ENCODE assay signal across 15 cellular contexts in the genomic region with DNA sequence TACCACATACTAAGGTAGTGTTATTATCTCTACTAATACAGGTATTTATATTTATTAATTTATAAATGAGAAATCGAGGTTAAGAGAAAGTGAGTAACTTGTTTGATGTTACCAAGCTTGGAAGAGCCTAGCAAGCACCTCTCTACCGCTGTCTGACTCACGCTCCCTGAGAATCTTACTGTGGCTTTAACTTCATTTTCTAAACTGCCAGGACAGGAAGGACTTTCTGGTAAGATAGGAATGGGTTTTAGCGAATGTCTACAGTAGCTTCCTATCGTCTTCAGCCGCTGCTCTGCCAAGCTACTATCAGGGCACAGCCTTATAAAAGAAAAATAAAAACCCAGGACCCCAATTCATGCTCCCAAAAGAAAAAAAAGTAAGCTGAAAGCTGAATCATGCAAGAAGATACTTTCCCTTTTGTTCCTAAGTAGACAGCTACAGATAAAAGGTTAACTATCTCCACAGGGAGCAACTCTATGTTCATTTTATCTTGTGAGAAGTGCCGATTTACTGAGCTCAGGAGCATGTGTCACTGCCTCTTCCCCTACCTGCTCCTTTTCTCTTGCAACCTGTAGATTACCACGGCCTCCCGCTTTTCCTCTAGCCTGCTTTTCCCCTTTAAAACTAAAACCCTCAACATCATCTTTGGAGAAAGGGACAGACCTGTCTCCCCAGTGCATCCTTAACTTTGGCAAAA.
"Had no signal": no experiment of that assay in that cellular context is flagged by ENCODE, and none has a peak within 500 bp of the region (broad histone marks: within the 10 kb centered on the region; RNA-seq: fewer than 3 reads in every experiment).

No MANE protein-coding gene starts in this region.

- ATAC-seq: esophagus mucosa; left lung; natural killer cell treated with Interleukin-12 subunit alpha and Interleukin-12 subunit beta and Interleukin-15 and Interleukin-18, amount 100 ng/mL, for 72 hours; psoas muscle; sciatic nerve had no signal

- H3K27me3 ChIP-seq: brain microvascular endothelial cell, dorsolateral prefrontal cortex, left lung had no signal

- H3K4me1 ChIP-seq: psoas muscle had no signal

- DNase-seq: activated CD4-positive, alpha-beta T cell treated with anti-CD3 and anti-CD28 coated beads, Interleukin-2, amount 50 U/mL, for 4 hours; activated CD4-positive, CD25-positive, alpha-beta regulatory T cell treated with anti-CD3 and anti-CD28 coated beads, Interleukin-2, amount 50 U/mL, for 72 hours; activated effector memory CD4-positive, alpha-beta T cell treated with Interleukin-2 at 50 U/mL for 16 hours; activated T-cell treated with anti-CD3 and anti-CD28 coated beads, Interleukin-2, amount 50 U/mL, for 1 hour; amniotic stem cell; brain microvascular endothelial cell; dorsolateral prefrontal cortex; left lung; psoas muscle; stimulated activated CD4-positive, alpha-beta T cell treated with anti-CD3 and anti-CD28 coated beads, Interleukin-12 subunit alpha, Interleukin-12 subunit beta, amount 100 ng/mL, for 4 hours; stimulated activated CD4-positive, alpha-beta T cell treated with anti-CD3 and anti-CD28 coated beads, Interleukin-2, amount 100 ng/mL, for 48 hours; stimulated activated naive CD4-positive, alpha-beta T cell treated with Interleukin-2 at 50 U/mL for 16 hours had no signal

- H3K4me3 ChIP-seq: dorsolateral prefrontal cortex, left lung, psoas muscle had no signal

- H3K36me3 ChIP-seq: brain microvascular endothelial cell, left lung had no signal

- H3K27ac ChIP-seq: brain microvascular endothelial cell, dorsolateral prefrontal cortex, left lung, psoas muscle had no signal
